8 cellular contexts compared by ENCODE assay signal in the genomic region with DNA sequence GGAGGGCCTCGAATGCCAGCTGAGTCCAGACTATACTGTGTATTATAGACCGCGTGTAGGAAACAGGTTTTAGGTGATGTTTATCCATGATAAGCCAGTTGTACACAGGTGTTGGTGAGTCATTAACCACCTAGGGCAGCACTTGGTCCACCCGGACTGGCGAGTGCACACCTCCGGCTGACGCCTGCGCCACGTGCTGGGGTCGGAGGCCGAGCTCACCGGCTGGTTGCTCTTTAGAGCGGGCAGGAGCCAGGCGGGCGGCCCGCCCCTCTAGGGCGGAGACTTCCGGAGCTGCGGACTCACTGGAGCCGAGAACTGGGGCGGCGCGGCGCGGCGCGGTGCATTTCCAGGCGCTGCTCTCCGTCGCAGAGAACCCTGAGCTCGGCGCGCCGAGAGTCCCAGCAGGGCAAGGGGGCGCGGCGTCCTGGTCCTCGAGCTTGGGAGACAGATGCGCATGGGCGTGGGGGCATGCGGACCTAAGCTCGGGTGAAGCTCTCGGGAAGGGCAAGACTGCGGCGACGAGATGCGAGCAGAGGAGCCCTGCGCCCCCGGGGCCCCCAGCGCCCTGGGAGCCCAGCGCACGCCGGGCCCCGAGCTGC. TPM values are rescaled to one million over a fixed set of nuclear protein-coding genes. Genes with fewer than 3 reads are reported as not detected.
DNase-seq lines count a peak whose midpoint lies in the region; ATAC-seq and TF ChIP-seq lines count a peak whose summit lies in the region.

A gene with protein sequence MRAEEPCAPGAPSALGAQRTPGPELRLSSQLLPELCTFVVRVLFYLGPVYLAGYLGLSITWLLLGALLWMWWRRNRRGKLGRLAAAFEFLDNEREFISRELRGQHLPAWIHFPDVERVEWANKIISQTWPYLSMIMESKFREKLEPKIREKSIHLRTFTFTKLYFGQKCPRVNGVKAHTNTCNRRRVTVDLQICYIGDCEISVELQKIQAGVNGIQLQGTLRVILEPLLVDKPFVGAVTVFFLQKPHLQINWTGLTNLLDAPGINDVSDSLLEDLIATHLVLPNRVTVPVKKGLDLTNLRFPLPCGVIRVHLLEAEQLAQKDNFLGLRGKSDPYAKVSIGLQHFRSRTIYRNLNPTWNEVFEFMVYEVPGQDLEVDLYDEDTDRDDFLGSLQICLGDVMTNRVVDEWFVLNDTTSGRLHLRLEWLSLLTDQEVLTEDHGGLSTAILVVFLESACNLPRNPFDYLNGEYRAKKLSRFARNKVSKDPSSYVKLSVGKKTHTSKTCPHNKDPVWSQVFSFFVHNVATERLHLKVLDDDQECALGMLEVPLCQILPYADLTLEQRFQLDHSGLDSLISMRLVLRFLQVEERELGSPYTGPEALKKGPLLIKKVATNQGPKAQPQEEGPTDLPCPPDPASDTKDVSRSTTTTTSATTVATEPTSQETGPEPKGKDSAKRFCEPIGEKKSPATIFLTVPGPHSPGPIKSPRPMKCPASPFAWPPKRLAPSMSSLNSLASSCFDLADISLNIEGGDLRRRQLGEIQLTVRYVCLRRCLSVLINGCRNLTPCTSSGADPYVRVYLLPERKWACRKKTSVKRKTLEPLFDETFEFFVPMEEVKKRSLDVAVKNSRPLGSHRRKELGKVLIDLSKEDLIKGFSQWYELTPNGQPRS (plus strand): TSS at position 341 of the 599 bp plus-strand sequence. CDS start 183 bp downstream, at position 524.

- POLR2A ChIA-PET in HEK293T (lab: Yijun Ruan, JAX), result no interaction called here

- no peak within 1 kb of the TSS for H3K9ac ChIP-seq in duodenal mucosa (ENCODE audit: low read depth in 1 of 2, low read length in 2 of 2)

- no peaks in the 10 kb centered on the region for H3K36me3 ChIP-seq in duodenal mucosa (ENCODE audit: control insufficient read depth in 1 of 2, insufficient read depth in 2 of 2, low read length in 2 of 2)
- H3K36me3 ChIP-seq in right lobe of liver, result no peaks in the 10 kb centered on the region

- H3K4me1 ChIP-seq in duodenal mucosa (ENCODE audit: control insufficient read depth in 1 of 2, insufficient read depth in 2 of 2, low read length in 2 of 2) (peaks cover 0 to 14% of the 10 kb centered on the region in 2 donors), right lobe of liver (peaks cover 0 to 14% (median 0%) of the 10 kb centered on the region in 4 donors)

- intact Hi-C loops in right lobe of liver (cut with DNase I), result no loop called here

- H3K4me3 ChIP-seq in duodenal mucosa (ENCODE audit: low read depth in 1 of 2, low read length in 2 of 2), result peak within 1 kb of the TSS; percentile 58 to 70
- H3K4me3 ChIP-seq in right lobe of liver, result peak within 1 kb of the TSS; percentile 29 to 46 (median 32)

- CTCF ChIA-PET in HEK293T (lab: Yijun Ruan, JAX), result no interaction called here

- no peak within 1 kb of the TSS for H3K27ac ChIP-seq in duodenal mucosa (ENCODE audit: low read depth, low read length)
- H3K27ac ChIP-seq in right lobe of liver, result no peak within 1 kb of the TSS

- peak; percentile 89 for DNase-seq in GM03348 (ENCODE audit: low spot score)
- DNase-seq in NCI-H1105 treated with DMSO at 0.1 percent for 48 hours (lab: John Stamatoyannopoulos, UW), result peak; percentile 72
- peak; percentile 48 for DNase-seq in activated CD4-positive, CD25-positive, alpha-beta regulatory T cell treated with anti-CD3 and anti-CD28 coated beads, Interleukin-2, amount 50 U/mL, for 72 hours
- DNase-seq in right lobe of liver, result peak; percentile 81 to 85 (median 83)
- peak; percentile 66 for DNase-seq in stimulated activated CD4-positive, alpha-beta T cell treated with anti-CD3 and anti-CD28 coated beads, Interleukin-1b, Interleukin-23, amount 100 ng/mL, for 48 hours
- DNase-seq in HEK293T (ENCODE audit: extremely low spot score), result no peak

- no peak for TF ChIP-seq CTCF in right lobe of liver (IDR thresholded peaks at IDR 0.05)

- ATAC-seq in right lobe of liver (peak; percentile 91 to 95 (median 94)), HG03045 (IDR thresholded peaks at IDR 0.05; ENCODE audit: unreplicated experiment) (no peak)

- TF ChIP-seq POLR2A in right lobe of liver (IDR thresholded peaks at IDR 0.05), result peak; percentile 31

- no peaks in the 10 kb centered on the region for H3K9me3 ChIP-seq in duodenal mucosa (ENCODE audit: control insufficient read depth in 1 of 2, low read length in 2 of 2)
- no peaks in the 10 kb centered on the region for H3K9me3 ChIP-seq in right lobe of liver

- peaks cover 32 to 36% of the 10 kb centered on the region in 2 donors for H3K27me3 ChIP-seq in duodenal mucosa (ENCODE audit: control insufficient read depth in 1 of 2, insufficient read depth in 2 of 2, low read length in 2 of 2)
- peaks cover 0 to 20% of the 10 kb centered on the region in 2 donors for H3K27me3 ChIP-seq in right lobe of liver

- WGBS in right lobe of liver (ENCODE audit: insufficient coverage, low coverage, low lambda C conversion rate, missing lambda C conversion rate), result no CpG with 5 or more reads among the region's 54 CpGs

TF ChIP-seq in HEK293T, 16 proteins besides CTCF, POLR2A, EP300 and RAD21:
- TF ChIP-seq, protein P1, sequence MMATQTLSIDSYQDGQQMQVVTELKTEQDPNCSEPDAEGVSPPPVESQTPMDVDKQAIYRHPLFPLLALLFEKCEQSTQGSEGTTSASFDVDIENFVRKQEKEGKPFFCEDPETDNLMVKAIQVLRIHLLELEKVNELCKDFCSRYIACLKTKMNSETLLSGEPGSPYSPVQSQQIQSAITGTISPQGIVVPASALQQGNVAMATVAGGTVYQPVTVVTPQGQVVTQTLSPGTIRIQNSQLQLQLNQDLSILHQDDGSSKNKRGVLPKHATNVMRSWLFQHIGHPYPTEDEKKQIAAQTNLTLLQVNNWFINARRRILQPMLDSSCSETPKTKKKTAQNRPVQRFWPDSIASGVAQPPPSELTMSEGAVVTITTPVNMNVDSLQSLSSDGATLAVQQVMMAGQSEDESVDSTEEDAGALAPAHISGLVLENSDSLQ (IDR thresholded peaks at IDR 0.05), result no peak
- TF ChIP-seq SUZ12 (IDR thresholded peaks at IDR 0.05), result no peak
- no peak for TF ChIP-seq ELF4 (IDR thresholded peaks at IDR 0.05)
- TF ChIP-seq CTBP1 (IDR thresholded peaks at IDR 0.05; ENCODE audit: borderline replicate concordance), result no peak
- TF ChIP-seq BHLHE40 (IDR thresholded peaks at IDR 0.05; ENCODE audit: borderline replicate concordance), result no peak
- no peak for TF ChIP-seq L3MBTL2 (conservative IDR thresholded peaks at IDR 0.05)
- no peak for TF ChIP-seq HDGF (IDR thresholded peaks at IDR 0.05; ENCODE audit: borderline replicate concordance)
- no peak for TF ChIP-seq LEF1 (IDR thresholded peaks at IDR 0.05; ENCODE audit: borderline replicate concordance)
- TF ChIP-seq ARNT (IDR thresholded peaks at IDR 0.05), result no peak
- TF ChIP-seq FOXK2 (IDR thresholded peaks at IDR 0.05), result no peak
- TF ChIP-seq NFRKB (IDR thresholded peaks at IDR 0.05), result no peak
- TF ChIP-seq FOXM1 (IDR thresholded peaks at IDR 0.05; ENCODE audit: borderline replicate concordance), result no peak

RNA-seq across cellular contexts. Expression of the gene that starts here (rescaled TPM):
- under 1 TPM in 5 of 6 experiments, not detected in 1; 0.05 to 0.92 (median 0.29) TPM for total RNA-seq in right lobe of liver

Comparison
In these comparisons a context has a peak if more than half of its experiments do, and no peak if none do; other contexts are left out.
1. Peak in DNase-seq, ATAC-seq and H3K4me3 ChIP-seq in right lobe of liver; RNA of the gene not detected or under 1 TPM.